ENCODE assay signal across 18 cellular contexts in the genomic region with DNA sequence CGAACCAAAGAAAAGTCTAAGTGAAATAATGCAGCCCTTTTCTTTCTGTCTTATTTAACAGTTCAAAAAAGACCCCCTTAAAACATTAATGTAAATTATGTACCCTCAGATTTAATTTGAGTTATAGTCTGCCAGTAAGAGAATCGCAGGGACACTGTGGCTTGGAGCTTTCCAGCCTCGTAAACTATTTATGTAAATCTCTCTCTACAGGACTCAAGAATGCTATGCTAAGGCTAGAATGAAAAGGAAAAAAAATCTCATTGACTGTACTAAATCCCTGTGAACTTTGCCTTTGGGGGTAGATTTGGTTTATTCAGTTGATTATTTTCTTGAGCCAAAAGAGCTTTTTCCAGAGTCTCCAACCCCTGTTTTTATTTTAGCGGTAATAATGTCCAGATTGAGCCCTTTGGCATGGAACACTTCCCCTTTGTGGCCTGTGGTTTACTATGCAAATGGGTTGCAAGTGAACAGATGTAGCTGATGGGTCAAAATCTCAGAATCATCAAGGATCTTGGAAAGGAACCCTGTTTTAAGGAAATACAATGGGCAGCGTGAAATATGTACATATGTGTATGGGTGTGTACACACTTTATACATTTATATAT.
DNase-seq lines count a peak whose midpoint lies in the region; ATAC-seq and TF ChIP-seq lines count a peak whose summit lies in the region.
"Had no signal": no experiment of that assay in that cellular context is flagged by ENCODE, and none has a peak within 500 bp of the region (broad histone marks: within the 10 kb centered on the region; RNA-seq: fewer than 3 reads in every experiment).

No MANE protein-coding gene starts in this region.

- no peaks in the 10 kb centered on the region for H3K27me3 ChIP-seq in BJ (ENCODE audit: control insufficient read depth, insufficient read depth, low read length)
- H3K27me3 ChIP-seq: esophagus muscularis mucosa, neutrophil, suprapubic skin had no signal

- POLR2A ChIA-PET in BJ (lab: Charles Lee), result interaction anchor here (0.5 kb wide), 1 partner anchor 8 kb away, joined by 5 read pairs; no protein-coding TSS in a partner anchor

- intact Hi-C loops in left ventricle myocardium superior (cut with micrococcal nuclease), result no loop called here

- DNase-seq in BJ (ENCODE audit: low read depth), result peak; percentile 61
- peak; percentile 9 for DNase-seq in RPMI8226
- peak; percentile 15 for DNase-seq in left kidney (ENCODE audit: low read depth, low spot score)
- DNase-seq in superior temporal gyrus (ENCODE audit: extremely low spot score), result no peak
- no peak for DNase-seq in NCI-H2227 (lab: John Stamatoyannopoulos, UW; ENCODE audit: unreplicated experiment)
- DNase-seq in cerebellar nuclear complex (lab: John Stamatoyannopoulos, UW), result no peak
- DNase-seq in left ventricle myocardium superior, result no peak
- DNase-seq: activated CD4-positive, alpha-beta T cell treated with anti-CD3 and anti-CD28 coated beads for 4 hours; Caco-2; midbrain; NCI-H1694; retina; T-helper 9 cell had no signal

- CTCF ChIA-PET in BJ (lab: Yijun Ruan, JAX), result interaction anchor here (0.9 kb wide), 1 partner anchor 9 kb away, joined by 3 read pairs; no protein-coding TSS in a partner anchor

- no peak for TF ChIP-seq CTCF in BJ (IDR thresholded peaks at IDR 0.05; ENCODE audit: insufficient read depth, low read depth, low read length)

- H3K4me3 ChIP-seq in BJ (ENCODE audit: low read depth, low read length), result no peak overlapping the region
- H3K4me3 ChIP-seq: esophagus muscularis mucosa, K562, suprapubic skin had no signal

- ATAC-seq in HG03342 (IDR thresholded peaks at IDR 0.05; ENCODE audit: unreplicated experiment) (peak; percentile 71), left ventricle myocardium superior (no peak)
- ATAC-seq: K562 had no signal

- H3K36me3 ChIP-seq in BJ (ENCODE audit: control insufficient read depth, insufficient read depth, low read length), result no peaks in the 10 kb centered on the region
- H3K36me3 ChIP-seq: esophagus muscularis mucosa, neutrophil, suprapubic skin had no signal

Comparison
In these comparisons a context has a peak if more than half of its experiments do, and no peak if none do; other contexts are left out.
1. DNase-seq: peak in BJ (single experiment), RPMI8226 (single experiment) and left kidney (single experiment); none in superior temporal gyrus (single experiment), NCI-H2227 (single experiment), cerebellar nuclear complex (0 of 2) and left ventricle myocardium superior (single experiment).